ENCODE assay signal across 14 cellular contexts in the genomic region with DNA sequence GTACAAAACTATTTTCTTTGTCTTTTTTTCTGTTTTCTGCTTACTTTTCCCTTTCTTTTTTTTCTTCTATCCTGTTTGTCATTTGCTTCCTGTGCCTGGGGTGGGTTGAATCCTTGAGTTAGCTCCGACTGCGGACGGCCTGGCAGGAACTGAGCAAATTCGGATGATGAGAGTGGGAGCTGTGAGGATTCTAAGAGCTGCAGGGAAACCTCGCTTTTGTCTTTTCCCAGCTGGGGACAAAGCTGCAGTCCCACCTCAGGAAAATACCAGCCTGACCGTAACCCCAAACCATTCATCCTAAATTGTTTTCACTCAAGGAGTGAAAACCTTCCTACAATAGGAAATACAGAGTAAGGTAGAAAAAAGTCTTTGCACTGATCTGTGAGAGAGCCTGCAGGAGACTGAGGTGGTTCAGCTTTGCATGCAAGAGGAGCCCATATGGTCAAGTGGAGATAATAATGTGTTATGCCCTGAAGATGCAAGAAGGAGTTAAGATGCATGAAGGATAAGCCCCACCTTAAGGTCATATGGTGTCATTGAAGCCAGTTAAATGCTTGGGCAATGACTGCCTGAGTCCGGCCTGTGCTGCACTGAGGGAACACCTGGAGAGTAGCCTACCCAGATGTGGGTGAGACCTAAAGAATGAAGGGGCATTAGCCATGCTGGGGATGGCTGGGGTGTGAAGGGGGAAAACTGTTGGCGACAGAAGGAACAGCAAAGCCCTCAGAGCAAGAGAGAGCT.
"Had no signal": no experiment of that assay in that cellular context is flagged by ENCODE, and none has a peak within 500 bp of the region (broad histone marks: within the 10 kb centered on the region; RNA-seq: fewer than 3 reads in every experiment).

No MANE protein-coding gene starts in this region.

- DNase-seq: activated effector memory CD4-positive, alpha-beta T cell treated with Interleukin-2 at 50 U/mL for 16 hours; activated T-cell treated with anti-CD3 and anti-CD28 coated beads, Interleukin-2, amount 50 U/mL, for 24 hours; amygdala; foreskin melanocyte; head of caudate nucleus; mucosa of descending colon; naive thymus-derived CD8-positive, alpha-beta T cell; small intestine; T-helper 2 cell had no signal

- H3K4me1 Mint-ChIP-seq: stimulated activated effector memory CD8-positive, alpha-beta T cell treated with anti-CD3 and anti-CD28 coated beads, Interleukin-12 subunit alpha, Interleukin-12 subunit beta, amount 100 ng/mL, for 72 hours had no signal

- H3K4me3 Mint-ChIP-seq: activated naive CD8-positive, alpha-beta T cell; activated T-cell treated with anti-CD3 and anti-CD28 coated beads, Interleukin-2, amount 50 U/mL, for 24 hours; naive thymus-derived CD8-positive, alpha-beta T cell; stimulated activated effector memory CD8-positive, alpha-beta T cell treated with anti-CD3 and anti-CD28 coated beads, Interleukin-12 subunit alpha, Interleukin-12 subunit beta, amount 100 ng/mL, for 72 hours had no signal

- H3K9me3 ChIP-seq: mucosa of descending colon had no signal

- H3K4me3 ChIP-seq: mucosa of descending colon, right atrium auricular region, tibial nerve had no signal

- ATAC-seq: activated CD4-positive, CD25-positive, alpha-beta regulatory T cell treated with anti-CD3 and anti-CD28 coated beads, Interleukin-2, amount 50 U/mL, for 24 hours; mucosa of descending colon; naive thymus-derived CD8-positive, alpha-beta T cell; stimulated activated effector memory CD8-positive, alpha-beta T cell treated with anti-CD3 and anti-CD28 coated beads, Interleukin-12 subunit alpha, Interleukin-12 subunit beta, amount 100 ng/mL, for 72 hours had no signal

- H3K36me3 Mint-ChIP-seq: stimulated activated effector memory CD8-positive, alpha-beta T cell treated with anti-CD3 and anti-CD28 coated beads, Interleukin-12 subunit alpha, Interleukin-12 subunit beta, amount 100 ng/mL, for 72 hours had no signal

- H3K4me1 ChIP-seq: right atrium auricular region, tibial nerve had no signal

- H3K27me3 ChIP-seq: right atrium auricular region, tibial nerve had no signal

- H3K27ac ChIP-seq: right atrium auricular region, tibial nerve had no signal

- H3K9me3 Mint-ChIP-seq: stimulated activated effector memory CD8-positive, alpha-beta T cell treated with anti-CD3 and anti-CD28 coated beads, Interleukin-12 subunit alpha, Interleukin-12 subunit beta, amount 100 ng/mL, for 72 hours had no signal

- H3K27ac Mint-ChIP-seq: activated naive CD8-positive, alpha-beta T cell; activated T-cell treated with anti-CD3 and anti-CD28 coated beads, Interleukin-2, amount 50 U/mL, for 24 hours; naive thymus-derived CD8-positive, alpha-beta T cell; stimulated activated effector memory CD8-positive, alpha-beta T cell treated with anti-CD3 and anti-CD28 coated beads, Interleukin-12 subunit alpha, Interleukin-12 subunit beta, amount 100 ng/mL, for 72 hours had no signal

- H3K36me3 ChIP-seq: right atrium auricular region, tibial nerve had no signal
